Comparison of ENCODE assay signal across 13 cellular contexts in the genomic region with DNA sequence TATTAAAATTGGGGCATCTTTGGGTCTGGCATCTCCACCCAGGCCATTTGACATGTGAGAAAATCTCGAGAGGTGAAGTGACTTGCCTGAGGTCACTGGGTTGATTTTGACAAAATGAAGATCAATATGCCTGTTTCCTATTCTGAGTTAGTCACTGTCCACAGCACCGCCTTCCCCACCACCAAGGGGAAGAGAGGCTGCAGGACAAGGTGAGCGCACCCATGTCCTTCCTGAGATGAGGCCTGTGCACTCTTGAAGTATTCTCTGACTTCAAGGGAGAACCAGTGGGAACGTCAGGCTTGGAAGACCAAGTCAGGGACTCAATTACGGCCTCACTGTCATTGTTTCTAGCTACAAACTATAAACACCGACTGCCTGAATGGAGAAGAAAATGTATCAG. TPM values are rescaled to one million over a fixed set of nuclear protein-coding genes. Genes with fewer than 3 reads are reported as not detected.
DNase-seq lines count a peak whose midpoint lies in the region; ATAC-seq, FAIRE-seq and TF ChIP-seq lines count a peak whose summit lies in the region.
"Had no signal": no experiment of that assay in that cellular context is flagged by ENCODE, and none has a peak within 500 bp of the region (broad histone marks: within the 10 kb centered on the region; RNA-seq: fewer than 3 reads in every experiment).

No MANE protein-coding gene starts in this region.

- H3K27me3 ChIP-seq in PC-9 (ENCODE audit: insufficient read depth, low read depth) (no peaks in the 10 kb centered on the region), breast epithelium (no peaks in the 10 kb centered on the region), mucosa of rectum (ENCODE audit: control insufficient read depth in 2 of 2, insufficient read depth in 2 of 2, low read length in 2 of 2) (no peaks in the 10 kb centered on the region), thoracic aorta (replicated peaks; ENCODE audit: insufficient read depth) (no peaks in the 10 kb centered on the region), small intestine (ENCODE audit: control insufficient read depth in 2 of 2, insufficient read depth in 2 of 2, low read length in 2 of 2) (no peaks in the 10 kb centered on the region)

- H3K4me3 ChIP-seq in PC-9 (no peak overlapping the region), breast epithelium (peak overlapping the region in 1 of 3 donors; percentile 41), mucosa of rectum (ENCODE audit: low read length in 2 of 2) (no peak overlapping the region), thoracic aorta (peak overlapping the region; percentile 31), small intestine (ENCODE audit: low read depth in 1 of 2, low read length in 2 of 2) (no peak overlapping the region)
- H3K4me3 ChIP-seq: HAP-1 had no signal

- CTCF ChIA-PET in PC-9 (lab: Charles Lee): no interaction called here

- H3K9me2 ChIP-seq in PC-9 (ENCODE audit: insufficient read depth): no peaks in the 10 kb centered on the region

- FAIRE-seq in small intestine (lab: Jason Lieb, UNC) (no peak), frontal cortex (lab: Jason Lieb, UNC) (no peak)

- peak overlapping the region; percentile 86 for H3K4me2 ChIP-seq in PC-9

- H3K9me3 ChIP-seq in PC-9 (ENCODE audit: insufficient read depth, low read depth) (no peaks in the 10 kb centered on the region), breast epithelium (no peaks in the 10 kb centered on the region), mucosa of rectum (ENCODE audit: control insufficient read depth in 2 of 2, low read length in 2 of 2) (no peaks in the 10 kb centered on the region), thoracic aorta (no peaks in the 10 kb centered on the region), small intestine (ENCODE audit: control insufficient read depth, low read depth) (no peaks in the 10 kb centered on the region)
- H3K9me3 ChIP-seq: HAP-1 had no signal

- H3K4me1 ChIP-seq in PC-9 (replicated peaks; ENCODE audit: insufficient read depth): peaks cover 94% of the 10 kb centered on the region
- peaks cover 3 to 42% of the 10 kb centered on the region in 2 donors for H3K4me1 ChIP-seq in breast epithelium
- H3K4me1 ChIP-seq in mucosa of rectum (ENCODE audit: control insufficient read depth in 2 of 2, insufficient read depth in 2 of 2, low read length in 2 of 2): peaks cover 24 to 28% of the 10 kb centered on the region in 2 donors
- H3K4me1 ChIP-seq in thoracic aorta (ENCODE audit: control insufficient read depth in 1 of 2, low read depth in 2 of 2): peaks cover 16 to 48% of the 10 kb centered on the region in 2 donors
- H3K4me1 ChIP-seq in small intestine (ENCODE audit: control insufficient read depth in 2 of 2, insufficient read depth in 1 of 2, low read depth in 1 of 2, low read length in 1 of 2): peaks cover 0 to 3% of the 10 kb centered on the region in 2 donors

- intact Hi-C loops in PC-9 (cut with micrococcal nuclease; ENCODE audit: unreplicated experiment) (loop anchor here (2.0 to 10.0 kb wide), 3 partner anchors 211 to 357 kb away; a partner anchor contains a TSS), breast epithelium (cut with DNase I; ENCODE audit: low total_unique reads) (loop anchor here (5.0 kb wide), 1 partner anchor 88 kb away; no protein-coding TSS in a partner anchor)

- DNase-seq in PC-9 (no peak), breast epithelium (ENCODE audit: low spot score in 2 of 2) (no peak), thoracic aorta (ENCODE audit: low spot score) (no peak), small intestine (no peak), frontal cortex (ENCODE audit: low spot score in 2 of 2) (no peak), NCI-H2171 (lab: John Stamatoyannopoulos, UW) (no peak)
- DNase-seq: activated CD4-positive, alpha-beta T cell treated with anti-CD3 and anti-CD28 coated beads, Interleukin-2, amount 50 U/mL, for 48 hours; COR-L47; NCI-H1105 treated with DMSO at 0.1 percent for 48 hours; stimulated activated naive CD8-positive, alpha-beta T cell treated with anti-CD3 and anti-CD28 coated beads, Interleukin-15, amount 100 ng/mL, for 72 hours had no signal

- H3K79me2 ChIP-seq in PC-9 (ENCODE audit: low read depth): no peaks in the 10 kb centered on the region

- peaks cover 49% of the 10 kb centered on the region for H3F3A ChIP-seq in PC-9 (ENCODE audit: insufficient read depth, low read depth)

- TF ChIP-seq CTCF in PC-9 (conservative IDR thresholded peaks at IDR 0.05): no peak
- TF ChIP-seq CTCF in breast epithelium (IDR thresholded peaks at IDR 0.05): no peak
- TF ChIP-seq CTCF in thoracic aorta (IDR thresholded peaks at IDR 0.05): no peak

- no peaks in the 10 kb centered on the region for H4K20me1 ChIP-seq in PC-9 (ENCODE audit: insufficient read depth)

- WGBS in small intestine, 3 donors: 90 to 92% (median 91%) methylated on average over 6 of the region's 6 CpGs

- POLR2A ChIA-PET in PC-9 (lab: Charles Lee; ENCODE audit: unreplicated experiment): no interaction called here

- no peak overlapping the region for H3K9ac ChIP-seq in mucosa of rectum (ENCODE audit: low read depth in 1 of 2, low read length in 2 of 2)

- H3K36me3 ChIP-seq in PC-9 (ENCODE audit: low read depth): no peaks in the 10 kb centered on the region
- H3K36me3 ChIP-seq in breast epithelium: no peaks in the 10 kb centered on the region
- no peaks in the 10 kb centered on the region for H3K36me3 ChIP-seq in mucosa of rectum (ENCODE audit: control insufficient read depth in 2 of 2, insufficient read depth in 2 of 2, low read length in 2 of 2)
- H3K36me3 ChIP-seq in thoracic aorta: no peaks in the 10 kb centered on the region
- H3K36me3 ChIP-seq in small intestine (ENCODE audit: control insufficient read depth in 2 of 2, insufficient read depth in 2 of 2, low read length in 2 of 2): no peaks in the 10 kb centered on the region
- H3K36me3 ChIP-seq: HAP-1 had no signal

- no TSS peak for BruUV-seq in PC-9 (replicated peaks; lab: Mats Ljungman, UMichigan)

- no peak for TF ChIP-seq POLR2A in breast epithelium (IDR thresholded peaks at IDR 0.05)

- no peak overlapping the region for H2AFZ ChIP-seq in PC-9

- H3K27ac ChIP-seq in PC-9 (no peak overlapping the region), breast epithelium (peak overlapping the region; percentile 89 to 93), mucosa of rectum (ENCODE audit: low read depth in 2 of 2, low read length in 2 of 2) (peak overlapping the region; percentile 52 to 74), thoracic aorta (peak overlapping the region; percentile 86 to 91), small intestine (ENCODE audit: low read depth in 1 of 2, low read length in 1 of 2) (peak overlapping the region in 1 of 2 donors; percentile 83)

- ATAC-seq in thoracic aorta (ENCODE audit: insufficient number of reproducible peaks, low FRiP score, low read depth) (no peak), HG03354 (IDR thresholded peaks at IDR 0.05; ENCODE audit: poor library complexity, severe bottlenecking, unreplicated experiment) (no peak)
- ATAC-seq: stimulated activated naive CD8-positive, alpha-beta T cell treated with anti-CD3 and anti-CD28 coated beads, Interleukin-15, amount 100 ng/mL, for 72 hours had no signal

RNA-seq across cellular contexts. Expression of a gene that starts 49.9 kb away (rescaled TPM):
- total RNA-seq in PC-9 (2021) (66.2 and 101 TPM in 2 replicates), breast epithelium (100 to 1,000 TPM in 2 of 3 donors, 10 to 100 TPM in 1; 90.6 to 219 (median 160) TPM), thoracic aorta (100 to 1,000 TPM; 214 to 284 TPM), frontal cortex (187 TPM)
- 10 to 100 TPM; 28.9 to 56.3 (median 32.2) TPM for polyA plus RNA-seq in small intestine
